ENCODE assay signal across 8 cellular contexts in the genomic region with DNA sequence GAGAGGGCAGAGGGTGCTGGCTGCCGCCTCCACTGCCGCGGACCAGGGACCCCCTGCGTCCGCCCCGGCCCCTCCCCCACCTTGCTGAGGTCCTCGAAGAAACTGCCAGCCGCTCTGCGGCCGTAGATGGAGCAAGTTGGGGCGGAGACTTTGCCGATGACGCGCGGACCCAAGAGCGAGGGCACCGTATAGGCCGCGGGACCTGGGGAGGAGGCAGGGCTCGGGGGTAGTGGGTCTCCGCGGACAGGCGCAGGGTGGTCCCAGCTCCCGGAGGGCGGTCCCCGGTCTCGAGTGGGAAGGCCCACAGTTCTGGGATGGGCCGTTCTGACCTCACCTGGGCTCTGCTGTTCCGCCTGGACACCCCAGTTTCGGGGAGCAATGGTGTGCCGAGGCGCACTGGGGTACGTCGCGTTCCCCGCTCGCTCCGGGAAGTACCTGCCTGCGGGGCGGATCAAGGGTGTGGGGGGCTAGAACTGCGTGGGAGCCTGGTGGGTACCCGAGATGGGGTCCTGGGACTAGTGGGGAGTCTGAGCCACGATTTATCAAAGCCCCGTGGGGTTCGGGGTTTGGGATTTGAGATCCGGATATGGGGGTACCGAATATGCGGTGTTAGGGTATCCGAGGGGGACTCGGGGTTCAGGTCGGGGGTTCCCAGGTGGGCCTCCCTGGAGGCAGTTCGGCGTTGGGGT. TPM values are rescaled to one million over a fixed set of nuclear protein-coding genes. Genes with fewer than 3 reads are reported as not detected.
DNase-seq lines count a peak whose midpoint lies in the region; ATAC-seq, FAIRE-seq and TF ChIP-seq lines count a peak whose summit lies in the region.

No MANE protein-coding gene starts in this region.

- peak overlapping the region; percentile 89 to 97 (median 95) for H3K4me3 Mint-ChIP-seq in naive B cell

- FAIRE-seq in D721Med (lab: Jason Lieb, UNC): no peak

- H3K36me3 Mint-ChIP-seq in naive B cell: no peaks in the 10 kb centered on the region

- H3K4me3 ChIP-seq in epithelial cell of proximal tubule (ENCODE audit: low read depth, low read length): peak overlapping the region; percentile 82

- H3K27ac Mint-ChIP-seq in naive B cell: peak overlapping the region; percentile 99 to 100 (median 100)

- ATAC-seq in naive B cell (ENCODE audit: low read depth in 2 of 2): peak; percentile 61

- H3K9me3 Mint-ChIP-seq in naive B cell: no peaks in the 10 kb centered on the region

- peak; percentile 34 for DNase-seq in NCI-H345 (lab: John Stamatoyannopoulos, UW)
- no peak for DNase-seq in NCI-H345 treated with DMSO at 0.1 percent for 48 hours (lab: John Stamatoyannopoulos, UW; ENCODE audit: unreplicated experiment)
- peak; percentile 75 for DNase-seq in NCI-H69 (lab: John Stamatoyannopoulos, UW)
- peak; percentile 76 for DNase-seq in activated T-cell treated with anti-CD3 and anti-CD28 coated beads for 1 hour (ENCODE audit: low read depth)
- DNase-seq in epithelial cell of proximal tubule (ENCODE audit: low read depth): no peak
- peak; percentile 86 for DNase-seq in naive B cell
- peak in 4 of 6 experiments; percentile 42 to 66 (median 59) for DNase-seq in stimulated activated naive CD4-positive, alpha-beta T cell (lab: John Stamatoyannopoulos, UW)
- no peak for DNase-seq in D721Med (ENCODE audit: insufficient read length, low spot score)

- TF ChIP-seq CTCF in epithelial cell of proximal tubule (conservative IDR thresholded peaks at IDR 0.05; ENCODE audit: low read depth, low read length) (no peak), D721Med (IDR thresholded peaks at IDR 0.05; ENCODE audit: insufficient read depth, missing control alignments) (no peak)

- no peaks in the 10 kb centered on the region for H3K27me3 Mint-ChIP-seq in naive B cell

- peaks cover 45 to 53% (median 45%) of the 10 kb centered on the region in 3 donors for H3K4me1 Mint-ChIP-seq in naive B cell

RNA-seq across cellular contexts. Expression of a gene that starts 1.2 kb away (rescaled TPM):
- 7.6 and 13.1 TPM in 2 replicates for total RNA-seq in epithelial cell of proximal tubule
- polyA plus RNA-seq in naive B cell (ENCODE audit: low read depth in 6 of 6): 10 to 100 TPM; 10.5 to 41.3 (median 18.0) TPM

RNA-seq across cellular contexts. Expression of a gene that starts 5.6 kb away (rescaled TPM):
- 1.4 TPM in 1 of 2 replicates, not detected in the other for total RNA-seq in epithelial cell of proximal tubule
- polyA plus RNA-seq in naive B cell (ENCODE audit: low read depth in 6 of 6): 10 to 100 TPM in 3 of 6 donors, 1 to 10 TPM in 3; 2.0 to 13.9 (median 8.1) TPM

RNA-seq across cellular contexts. Expression of a gene that starts 14.7 kb away (rescaled TPM):
- 0.07 TPM in 1 of 2 replicates, not detected in the other for total RNA-seq in epithelial cell of proximal tubule
- polyA plus RNA-seq in naive B cell (ENCODE audit: low read depth in 6 of 6): 1 to 10 TPM; 1.5 to 5.8 (median 4.4) TPM

RNA-seq across cellular contexts. Expression of a gene that starts 23.0 kb away (rescaled TPM):
- 69.3 and 81.5 TPM in 2 replicates for total RNA-seq in epithelial cell of proximal tubule
- polyA plus RNA-seq in naive B cell (ENCODE audit: low read depth in 6 of 6): 10 to 100 TPM; 33.9 to 43.3 (median 37.6) TPM

RNA-seq across cellular contexts. Expression of a gene that starts 23.5 kb away (rescaled TPM):
- total RNA-seq in epithelial cell of proximal tubule: 69.2 and 83.3 TPM in 2 replicates
- polyA plus RNA-seq in naive B cell (ENCODE audit: low read depth in 6 of 6): 10 to 100 TPM in 3 of 6 donors, 1 to 10 TPM in 3; 6.4 to 20.9 (median 10.1) TPM

Comparison
In these comparisons a context has a peak if more than half of its experiments do, and no peak if none do; other contexts are left out.
1. DNase-seq: peak in NCI-H345 (single experiment), NCI-H69 (single experiment), activated T-cell treated with anti-CD3 and anti-CD28 coated beads for 1 hour (single experiment), naive B cell (single experiment) and stimulated activated naive CD4-positive, alpha-beta T cell (4 of 6); none in NCI-H345 treated with DMSO at 0.1 percent for 48 hours (single experiment), epithelial cell of proximal tubule (single experiment) and D721Med (single experiment).